Comparison of ENCODE assay signal across 25 cellular contexts in the genomic region with DNA sequence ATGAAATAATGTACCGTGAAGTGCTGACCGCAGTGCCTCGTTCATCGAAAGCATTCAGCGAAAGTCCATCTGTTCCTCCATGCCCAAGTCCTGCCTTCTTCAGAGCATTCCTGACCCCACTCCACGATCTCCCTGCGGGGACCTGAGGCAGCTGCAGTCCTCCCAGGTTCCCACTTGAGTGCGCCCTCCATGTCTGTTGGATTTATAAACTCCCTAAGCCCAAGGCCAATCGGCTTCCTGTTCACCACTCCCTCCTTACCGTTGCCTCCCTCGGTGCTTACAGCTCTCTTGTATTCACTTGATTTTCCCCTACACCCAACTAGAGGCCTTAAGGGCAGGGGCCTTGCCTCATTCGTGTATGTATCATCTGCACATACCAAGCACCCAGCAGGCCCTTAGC. TPM values are rescaled to one million over a fixed set of nuclear protein-coding genes. Genes with fewer than 3 reads are reported as not detected.
A peak's percentile ranks its signal among the peaks of the same experiment; 100 is the strongest.
DNase-seq lines count a peak whose midpoint lies in the region; ATAC-seq, FAIRE-seq and TF ChIP-seq lines count a peak whose summit lies in the region.
"Had no signal": no experiment of that assay in that cellular context is flagged by ENCODE, and none has a peak within 500 bp of the region (broad histone marks: within the 10 kb centered on the region; RNA-seq: fewer than 3 reads in every experiment).

No MANE protein-coding gene starts in this region.

- no peak overlapping the region for H2BK12ac ChIP-seq in neuronal stem cell (ENCODE audit: low read length)

- no TSS peak for BruUV-seq in GM12878 (replicated peaks; lab: Mats Ljungman, UMichigan)

- no peak for TF ChIP-seq EP300 in GM12878 (IDR thresholded peaks at IDR 0.05; ENCODE audit: borderline replicate concordance in 1 of 2, control insufficient read depth in 1 of 2, low read depth in 2 of 2, low read length in 2 of 2)

- H3K4ac ChIP-seq in neuronal stem cell (ENCODE audit: low read length) = no peak overlapping the region

- H3K18ac ChIP-seq in neuronal stem cell (ENCODE audit: low read length) = no peak overlapping the region

- peaks cover 3% of the 10 kb centered on the region for H3K79me1 ChIP-seq in neuronal stem cell (ENCODE audit: low read depth, low read length)

- no peak overlapping the region for H4K8ac ChIP-seq in neuronal stem cell (ENCODE audit: low read depth, low read length)

- H3K23ac ChIP-seq in neuronal stem cell (ENCODE audit: low read depth, low read length, poor library complexity) = no peak overlapping the region

- in situ Hi-C loops in GM12878 (cut with MboI) = loop anchor here (5.0 to 25.0 kb wide), 3 partner anchors 120 to 905 kb away; no protein-coding TSS in a partner anchor
- in situ Hi-C loops in GM13977 (cut with MboI; ENCODE audit: low pct_unique_long_range_greater_than_20kb, low sequenced_read_pairs, unreplicated experiment) = loop anchor here (10.0 to 25.0 kb wide), 2 partner anchors 582 to 705 kb away; no protein-coding TSS in a partner anchor

- H2BK15ac ChIP-seq in neuronal stem cell (ENCODE audit: low read length) = no peak overlapping the region

- WGBS in GM12878 (ENCODE audit: insufficient coverage, insufficient replicate concordance, low lambda C conversion rate, missing lambda C conversion rate) = 99% methylated on average over 12 of the region's 12 CpGs
- WGBS in neuronal stem cell (ENCODE audit: extremely low coverage in 2 of 2, insufficient read length in 2 of 2, insufficient replicate concordance in 1 of 2), 2 donors = no CpG with 5 or more reads among the region's 12 CpGs

- no peak for DNase-seq in activated T-cell treated with anti-CD3 and anti-CD28 coated beads, Interleukin-2, amount 50 U/mL, for 24 hours
- DNase-seq in activated T-cell treated with anti-CD3 and anti-CD28 coated beads for 4 hours (no peak), H7 (peak; percentile 60), GM12878 (ENCODE audit: low read depth, low spot score) (no peak), neuronal stem cell (ENCODE audit: low spot score) (no peak), glomerular visceral epithelial cell (ENCODE audit: extremely low spot score) (no peak), GM13977 (ENCODE audit: low spot score) (no peak), putamen (ENCODE audit: low spot score) (no peak)
- DNase-seq: adrenal gland; cortex of kidney; left cardiac atrium; MM.1S; NCI-H1436; NCI-H2107; NCI-H510A; RPMI8226; sigmoid colon; stimulated activated CD8-positive, alpha-beta memory T cell treated with anti-CD3 and anti-CD28 coated beads, Interleukin-4, amount 100 ng/mL, for 48 hours; T1000 had no signal

- no peak for ATAC-seq in GM12878
- ATAC-seq: left cardiac atrium had no signal

- no peaks in the 10 kb centered on the region; the same call in 1 of the 2 replicates for H3K4me1 ChIP-seq in GM12878 (ENCODE audit: control insufficient read depth, insufficient read depth, low read length)
- H3K4me1 ChIP-seq in neuronal stem cell (ENCODE audit: control insufficient read depth in 2 of 2, insufficient read depth in 1 of 2, low read depth in 1 of 2, low read length in 2 of 2) = peaks cover 4 to 12% of the 10 kb centered on the region in 2 donors
- H3K4me1 ChIP-seq: breast epithelium had no signal

- TF ChIP-seq CTCF in GM12878 (IDR thresholded peaks at IDR 0.05 in 2 of 3, conservative IDR thresholded peaks at IDR 0.05 in 1 of 3; ENCODE audit: control insufficient read depth in 2 of 3, extremely low read depth in 1 of 3, insufficient read depth in 1 of 3, low read depth in 3 of 3, low read length in 3 of 3) (no peak), GM13977 (IDR thresholded peaks at IDR 0.05; ENCODE audit: extremely low read depth, insufficient read depth, missing control alignments) (no peak)

- CTCF ChIA-PET in GM12878 (lab: Yijun Ruan, JAX) = interaction anchor here (3.6 to 6.9 kb wide), 2 partner anchors 52 to 119 kb away, joined by 17 to 149 read pairs; a partner anchor contains a TSS

- POLR2A ChIA-PET in GM12878 (lab: Charles Lee) = no interaction called here

- H3K27ac Mint-ChIP-seq in activated T-cell treated with anti-CD3 and anti-CD28 coated beads, Interleukin-2, amount 50 U/mL, for 24 hours = peak overlapping the region; percentile 68
- H3K27ac Mint-ChIP-seq: memory B cell had no signal

- H3K9ac ChIP-seq in GM12878 (ENCODE audit: control insufficient read depth, insufficient read depth, low read length) = no peak overlapping the region
- no peak overlapping the region for H3K9ac ChIP-seq in neuronal stem cell (ENCODE audit: low read depth, low read length, poor library complexity)

- no peak overlapping the region for H2BK5ac ChIP-seq in neuronal stem cell (ENCODE audit: low read length)

- H3K4me2 ChIP-seq in GM12878 (ENCODE audit: control insufficient read depth, insufficient read depth) (peak overlapping the region; percentile 57), neuronal stem cell (ENCODE audit: insufficient read depth, low read length, poor library complexity, severe bottlenecking) (no peak overlapping the region)

- RAD21 ChIA-PET in GM12878 (lab: Charles Lee; ENCODE audit: unreplicated experiment) = interaction anchor here (2.0 to 4.2 kb wide), 2 partner anchors 27 to 71 kb away, joined by 5 to 34 read pairs; no protein-coding TSS in a partner anchor

- intact Hi-C loops in GM12878 (cut with micrococcal nuclease; ENCODE audit: unreplicated experiment) = loop anchor here (5.0 kb wide), 1 partner anchor 135 kb away; a partner anchor contains a TSS

- TF ChIP-seq RAD21 in GM12878 (IDR thresholded peaks at IDR 0.05; ENCODE audit: insufficient read depth, low read depth, low read length) = no peak

- no peak for TF ChIP-seq POLR2A in GM12878 (IDR thresholded peaks at IDR 0.05; ENCODE audit: low read depth, low read length)

- SMC1A ChIA-PET in GM12878 (lab: Charles Lee; ENCODE audit: uncharacterized antibody, unreplicated experiment) = interaction anchor here (1.7 to 8.3 kb wide), 2 partner anchors 28 to 118 kb away, joined by 3 to 101 read pairs; no protein-coding TSS in a partner anchor

- no peaks in the 10 kb centered on the region for H3K36me3 ChIP-seq in H7 (replicated peaks; ENCODE audit: control insufficient read depth, insufficient read depth, low read length)
- H3K36me3 ChIP-seq in GM12878 (ENCODE audit: control insufficient read depth in 2 of 2, insufficient read depth in 2 of 2, low read length in 1 of 2) = no peaks in the 10 kb centered on the region
- H3K36me3 ChIP-seq in neuronal stem cell (replicated peaks in 1 of 2; ENCODE audit: control insufficient read depth in 2 of 2, insufficient read depth in 2 of 2, low read length in 2 of 2) = peaks cover 1 to 5% of the 10 kb centered on the region in 2 donors
- H3K36me3 ChIP-seq: adrenal gland, breast epithelium, sigmoid colon had no signal

- H3K9me3 ChIP-seq in GM12878 (replicated peaks; ENCODE audit: control insufficient read depth, insufficient read depth, low read length) (no peaks in the 10 kb centered on the region), neuronal stem cell (replicated peaks in 1 of 2; ENCODE audit: control insufficient read depth in 2 of 2, insufficient read depth in 1 of 2, low read depth in 1 of 2, low read length in 2 of 2) (no peaks in the 10 kb centered on the region)
- H3K9me3 ChIP-seq: adrenal gland, breast epithelium, sigmoid colon had no signal

- peaks cover 23% of the 10 kb centered on the region for H3K79me2 ChIP-seq in GM12878 (ENCODE audit: control insufficient read depth, insufficient read depth, low read length)

- H3K36me3 Mint-ChIP-seq in activated T-cell treated with anti-CD3 and anti-CD28 coated beads, Interleukin-2, amount 50 U/mL, for 24 hours (ENCODE audit: low read depth) = peaks cover 62% of the 10 kb centered on the region

- no peak overlapping the region for H2AFZ ChIP-seq in GM12878 (ENCODE audit: control insufficient read depth, low read depth, low read length)
- H2AFZ ChIP-seq in neuronal stem cell (ENCODE audit: low read length) = no peak overlapping the region

- no peak for FAIRE-seq in GM12878 (lab: Jason Lieb, UNC)

- H4K20me1 ChIP-seq in GM12878 (ENCODE audit: control insufficient read depth, insufficient read depth) = no peaks in the 10 kb centered on the region

- H3K27me3 Mint-ChIP-seq in activated T-cell treated with anti-CD3 and anti-CD28 coated beads, Interleukin-2, amount 50 U/mL, for 24 hours = no peaks in the 10 kb centered on the region
- H3K27me3 Mint-ChIP-seq: memory B cell had no signal

- H3K27ac ChIP-seq in GM12878 (ENCODE audit: control insufficient read depth, insufficient read depth) (no peak overlapping the region), neuronal stem cell (replicated peaks; ENCODE audit: low read length) (no peak overlapping the region)
- H3K27ac ChIP-seq: adrenal gland, breast epithelium, sigmoid colon had no signal

- no peak overlapping the region for H2BK120ac ChIP-seq in neuronal stem cell (ENCODE audit: low read depth, low read length)

- H3K27me3 ChIP-seq in H7 (ENCODE audit: control insufficient read depth, insufficient read depth, low read length) = peaks cover 2% of the 10 kb centered on the region
- no peaks in the 10 kb centered on the region for H3K27me3 ChIP-seq in GM12878 (replicated peaks in 1 of 2; ENCODE audit: control insufficient read depth in 2 of 2, insufficient read depth in 2 of 2, low read length in 1 of 2)
- H3K27me3 ChIP-seq in neuronal stem cell (ENCODE audit: control insufficient read depth in 3 of 3, insufficient read depth in 3 of 3, low read depth in 1 of 3, low read length in 3 of 3) = peaks cover 0 to 11% (median 0%) of the 10 kb centered on the region in 3 experiments
- H3K27me3 ChIP-seq: adrenal gland, breast epithelium, sigmoid colon had no signal

- peaks cover 44% of the 10 kb centered on the region for H3K4me1 Mint-ChIP-seq in activated T-cell treated with anti-CD3 and anti-CD28 coated beads, Interleukin-2, amount 50 U/mL, for 24 hours (ENCODE audit: low read depth)

- peak overlapping the region; percentile 28 for H2AK5ac ChIP-seq in neuronal stem cell (ENCODE audit: low read depth, low read length)

- H3K4me3 ChIP-seq in H7 (ENCODE audit: insufficient read depth, low read depth, low read length) (no peak overlapping the region), GM12878 (no peak overlapping the region), neuronal stem cell (ENCODE audit: low read length in 2 of 2) (no peak overlapping the region)
- H3K4me3 ChIP-seq: adrenal gland, breast epithelium, sigmoid colon had no signal

- peak overlapping the region; percentile 16 for H3K4me3 Mint-ChIP-seq in activated T-cell treated with anti-CD3 and anti-CD28 coated beads, Interleukin-2, amount 50 U/mL, for 24 hours
- H3K4me3 Mint-ChIP-seq: memory B cell had no signal

- no peaks in the 10 kb centered on the region for H3K9me3 Mint-ChIP-seq in activated T-cell treated with anti-CD3 and anti-CD28 coated beads, Interleukin-2, amount 50 U/mL, for 24 hours
- H3K9me3 Mint-ChIP-seq: memory B cell had no signal

- no peak overlapping the region for H3K14ac ChIP-seq in neuronal stem cell (ENCODE audit: low read length)

- no peak overlapping the region for H4K91ac ChIP-seq in neuronal stem cell (ENCODE audit: low read depth, low read length, poor library complexity)

RNA-seq across cellular contexts. Expression of a gene that starts 2.8 kb away (rescaled TPM):
- total RNA-seq in H7 (2014; rRNA removed; shearing (Covaris generic)) = 8.0 and 8.6 TPM in 2 replicates
- 37.0 and 41.3 TPM in 2 replicates for total RNA-seq in GM12878 (2013; cell fraction: nucleolus; rRNA removed)
- total RNA-seq in GM12878 (2014; rRNA removed) = 12.0 and 12.3 TPM in 2 replicates
- 10.0 and 11.5 TPM in 2 replicates for total RNA-seq in GM12878 (2014; rRNA removed; fragmentation: Illumina TruSeq; extraction: Trizol)
- total RNA-seq in GM12878 (2021) = 22.1 and 26.0 TPM in 2 replicates
- polyA plus RNA-seq in GM12878 (2011; ENCODE audit: low read depth) = 4.8 TPM
- 13.0 and 14.7 TPM in 2 replicates for polyA plus RNA-seq in GM12878 (2011; rRNA removed)
- 14.6 and 17.3 TPM in 2 replicates for polyA plus RNA-seq in GM12878 (2011; cell fraction: cytosol; rRNA removed)
- 15.6 and 19.8 TPM in 2 replicates for polyA plus RNA-seq in GM12878 (2011; cell fraction: nucleus; rRNA removed)
- polyA plus RNA-seq in GM12878 (2012) = 8.8 and 8.9 TPM in 2 replicates
- polyA plus RNA-seq in GM12878 (2014; fragmentation: Illumina TruSeq; extraction: Trizol) = 7.0 and 11.8 TPM in 2 replicates
- 1 to 10 TPM; 2.6 to 4.9 TPM for polyA plus RNA-seq in GM12878 (2014; fragmentation: Nextera tagmentation; extraction: Ambion mirVana)
- 16.7 and 21.2 TPM in 2 replicates for polyA plus RNA-seq in GM12878 (2014; rRNA removed)
- 10 to 100 TPM; 24.2 to 29.3 TPM for polyA plus RNA-seq in GM12878 (2016; fragmentation: Nextera tagmentation; extraction: Ambion mirVana)
- 13.0 and 22.6 TPM in 2 replicates for polyA minus RNA-seq in GM12878 (2011; rRNA and poly(A)+ RNA removed)
- polyA minus RNA-seq in GM12878 (2011; cell fraction: cytosol; rRNA and poly(A)+ RNA removed) = 4.2 and 4.8 TPM in 2 replicates
- 9.3 and 21.4 TPM in 2 replicates for polyA minus RNA-seq in GM12878 (2011; cell fraction: nucleus; rRNA and poly(A)+ RNA removed)
- 7.1 TPM for polyA plus RNA-seq in neuronal stem cell (2013, experiment 1 of 2)
- 6.6 TPM for polyA plus RNA-seq in neuronal stem cell (2013, experiment 2 of 2)

RNA-seq across cellular contexts. Expression of a gene that starts 4.6 kb away (rescaled TPM):
- total RNA-seq in H7 (2014; rRNA removed; shearing (Covaris generic)) = 0.55 TPM in 1 of 2 replicates, not detected in the other
- total RNA-seq in GM12878 (2013; cell fraction: nucleolus; rRNA removed) = not detected in 2 replicates
- total RNA-seq in GM12878 (2014; rRNA removed) = 0.11 TPM in 1 of 2 replicates, not detected in the other
- not detected in 2 replicates for total RNA-seq in GM12878 (2014; rRNA removed; fragmentation: Illumina TruSeq; extraction: Trizol)
- 0.15 TPM in 1 of 2 replicates, not detected in the other for total RNA-seq in GM12878 (2021)
- polyA plus RNA-seq in GM12878 (2011; ENCODE audit: low read depth) = not detected
- not detected in 2 replicates for polyA plus RNA-seq in GM12878 (2011; rRNA removed)
- 0.06 TPM in 1 of 2 replicates, not detected in the other for polyA plus RNA-seq in GM12878 (2011; cell fraction: cytosol; rRNA removed)
- polyA plus RNA-seq in GM12878 (2011; cell fraction: nucleus; rRNA removed) = not detected in 2 replicates
- polyA plus RNA-seq in GM12878 (2012) = 0.27 TPM in 1 of 2 replicates, not detected in the other
- polyA plus RNA-seq in GM12878 (2014; fragmentation: Illumina TruSeq; extraction: Trizol) = not detected in 2 replicates
- polyA plus RNA-seq in GM12878 (2014; fragmentation: Nextera tagmentation; extraction: Ambion mirVana) = under 1 TPM in 1 of 2 experiments, not detected in 1; 0.06 TPM
- polyA plus RNA-seq in GM12878 (2014; rRNA removed) = 0.09 TPM in 1 of 2 replicates, not detected in the other
- polyA plus RNA-seq in GM12878 (2016; fragmentation: Nextera tagmentation; extraction: Ambion mirVana) = not detected
- not detected in 2 replicates for polyA minus RNA-seq in GM12878 (2011; rRNA and poly(A)+ RNA removed)
- polyA minus RNA-seq in GM12878 (2011; cell fraction: cytosol; rRNA and poly(A)+ RNA removed) = not detected in 2 replicates
- not detected in 2 replicates for polyA minus RNA-seq in GM12878 (2011; cell fraction: nucleus; rRNA and poly(A)+ RNA removed)
- not detected for polyA plus RNA-seq in neuronal stem cell (2013, experiment 1 of 2)
- not detected for polyA plus RNA-seq in neuronal stem cell (2013, experiment 2 of 2)
- total RNA-seq: A673, adrenal gland, breast epithelium, left cardiac atrium, sigmoid colon, ureter had no signal
- polyA plus RNA-seq: adrenal gland, BJ, sigmoid colon had no signal

RNA-seq across cellular contexts. Expression of a gene that starts 25.3 kb away (rescaled TPM):
- total RNA-seq in H7 (2014; rRNA removed; shearing (Covaris generic)) = 61.7 and 70.6 TPM in 2 replicates
- 32.2 and 38.7 TPM in 2 replicates for total RNA-seq in GM12878 (2013; cell fraction: nucleolus; rRNA removed)
- total RNA-seq in GM12878 (2014; rRNA removed) (30.6 and 33.0 TPM in 2 replicates), GM12878 (2014; rRNA removed; fragmentation: Illumina TruSeq; extraction: Trizol) (17.9 and 18.3 TPM in 2 replicates), GM12878 (2021) (33.5 and 39.1 TPM in 2 replicates)
- 6.2 TPM for polyA plus RNA-seq in GM12878 (2011; ENCODE audit: low read depth)
- polyA plus RNA-seq in GM12878 (2011; rRNA removed) (9.8 and 17.3 TPM in 2 replicates), GM12878 (2014; fragmentation: Illumina TruSeq; extraction: Trizol) (8.0 and 13.6 TPM in 2 replicates), GM12878 (2014; fragmentation: Nextera tagmentation; extraction: Ambion mirVana) (1 to 10 TPM; 2.4 to 5.5 TPM), GM12878 (2014; rRNA removed) (27.2 and 33.3 TPM in 2 replicates), GM12878 (2016; fragmentation: Nextera tagmentation; extraction: Ambion mirVana) (10 to 100 TPM; 17.2 to 17.9 TPM)
- 28.5 and 41.6 TPM in 2 replicates for polyA plus RNA-seq in GM12878 (2011; cell fraction: cytosol; rRNA removed)
- polyA plus RNA-seq in GM12878 (2011; cell fraction: nucleus; rRNA removed) = 44.7 and 56.2 TPM in 2 replicates
- 14.8 and 16.9 TPM in 2 replicates for polyA plus RNA-seq in GM12878 (2012)
- polyA minus RNA-seq in GM12878 (2011; rRNA and poly(A)+ RNA removed) = 24.7 and 36.7 TPM in 2 replicates
- 5.9 and 6.2 TPM in 2 replicates for polyA minus RNA-seq in GM12878 (2011; cell fraction: cytosol; rRNA and poly(A)+ RNA removed)
- 18.6 and 28.9 TPM in 2 replicates for polyA minus RNA-seq in GM12878 (2011; cell fraction: nucleus; rRNA and poly(A)+ RNA removed)
- polyA plus RNA-seq in neuronal stem cell (2013, experiment 1 of 2) = 10.0 TPM
- 9.9 TPM for polyA plus RNA-seq in neuronal stem cell (2013, experiment 2 of 2)

RNA-seq across cellular contexts. Expression of a gene that starts 30.8 kb away (rescaled TPM):
- total RNA-seq in H7 (2014; rRNA removed; shearing (Covaris generic)) = 0.07 TPM in 1 of 2 replicates, not detected in the other
- not detected in 2 replicates for total RNA-seq in GM12878 (2013; cell fraction: nucleolus; rRNA removed)
- not detected in 2 replicates for total RNA-seq in GM12878 (2014; rRNA removed)
- not detected in 2 replicates for total RNA-seq in GM12878 (2014; rRNA removed; fragmentation: Illumina TruSeq; extraction: Trizol)
- not detected in 2 replicates for total RNA-seq in GM12878 (2021)
- not detected for polyA plus RNA-seq in GM12878 (2011; ENCODE audit: low read depth)
- not detected in 2 replicates for polyA plus RNA-seq in GM12878 (2011; rRNA removed)
- not detected in 2 replicates for polyA plus RNA-seq in GM12878 (2011; cell fraction: cytosol; rRNA removed)
- not detected in 2 replicates for polyA plus RNA-seq in GM12878 (2011; cell fraction: nucleus; rRNA removed)
- not detected in 2 replicates for polyA plus RNA-seq in GM12878 (2012)
- polyA plus RNA-seq in GM12878 (2014; fragmentation: Illumina TruSeq; extraction: Trizol) = not detected in 2 replicates
- not detected for polyA plus RNA-seq in GM12878 (2014; fragmentation: Nextera tagmentation; extraction: Ambion mirVana)
- not detected in 2 replicates for polyA plus RNA-seq in GM12878 (2014; rRNA removed)
- under 1 TPM in 1 of 2 experiments, not detected in 1; 0.03 TPM for polyA plus RNA-seq in GM12878 (2016; fragmentation: Nextera tagmentation; extraction: Ambion mirVana)
- polyA minus RNA-seq in GM12878 (2011; rRNA and poly(A)+ RNA removed) = not detected in 2 replicates
- polyA minus RNA-seq in GM12878 (2011; cell fraction: cytosol; rRNA and poly(A)+ RNA removed) = not detected in 2 replicates
- polyA minus RNA-seq in GM12878 (2011; cell fraction: nucleus; rRNA and poly(A)+ RNA removed) = not detected in 2 replicates
- polyA plus RNA-seq in neuronal stem cell (2013, experiment 1 of 2) = 0.03 TPM
- 0.03 TPM for polyA plus RNA-seq in neuronal stem cell (2013, experiment 2 of 2)
- total RNA-seq: A673, breast epithelium, H4, sigmoid colon had no signal
- polyA plus RNA-seq: BJ had no signal

RNA-seq across cellular contexts. Expression of a gene that starts 53.3 kb away (rescaled TPM):
- total RNA-seq in H7 (2014; rRNA removed; shearing (Covaris generic)) = 25.5 and 29.9 TPM in 2 replicates
- total RNA-seq in GM12878 (2013; cell fraction: nucleolus; rRNA removed) = 56.2 and 57.8 TPM in 2 replicates
- total RNA-seq in GM12878 (2014; rRNA removed) = 28.6 and 31.4 TPM in 2 replicates
- total RNA-seq in GM12878 (2014; rRNA removed; fragmentation: Illumina TruSeq; extraction: Trizol) = 25.4 and 26.1 TPM in 2 replicates
- total RNA-seq in GM12878 (2021) = 37.4 and 38.3 TPM in 2 replicates
- 10.9 TPM for polyA plus RNA-seq in GM12878 (2011; ENCODE audit: low read depth)
- 51.1 and 56.1 TPM in 2 replicates for polyA plus RNA-seq in GM12878 (2011; rRNA removed)
- 50.7 and 60.3 TPM in 2 replicates for polyA plus RNA-seq in GM12878 (2011; cell fraction: cytosol; rRNA removed)
- polyA plus RNA-seq in GM12878 (2011; cell fraction: nucleus; rRNA removed) = 27.8 and 28.7 TPM in 2 replicates
- 18.2 and 21.3 TPM in 2 replicates for polyA plus RNA-seq in GM12878 (2012)
- polyA plus RNA-seq in GM12878 (2014; fragmentation: Illumina TruSeq; extraction: Trizol) = 25.3 and 27.0 TPM in 2 replicates
- polyA plus RNA-seq in GM12878 (2014; fragmentation: Nextera tagmentation; extraction: Ambion mirVana) = 1 to 10 TPM; 4.7 to 6.7 TPM
- polyA plus RNA-seq in GM12878 (2014; rRNA removed) = 24.5 and 26.4 TPM in 2 replicates
- polyA plus RNA-seq in GM12878 (2016; fragmentation: Nextera tagmentation; extraction: Ambion mirVana) = 10 to 100 TPM; 26.7 to 31.0 TPM
- 133 and 190 TPM in 2 replicates for polyA minus RNA-seq in GM12878 (2011; rRNA and poly(A)+ RNA removed)
- 39.5 and 49.2 TPM in 2 replicates for polyA minus RNA-seq in GM12878 (2011; cell fraction: cytosol; rRNA and poly(A)+ RNA removed)
- 14.4 and 21.6 TPM in 2 replicates for polyA minus RNA-seq in GM12878 (2011; cell fraction: nucleus; rRNA and poly(A)+ RNA removed)
- polyA plus RNA-seq in neuronal stem cell (2013, experiment 1 of 2) = 8.5 TPM
- 9.3 TPM for polyA plus RNA-seq in neuronal stem cell (2013, experiment 2 of 2)
